In genomic region chr15:72306211-72306785, GRCh38 we compare ENCODE assay signal across 8 cellular contexts. TPM values are rescaled to one million over a fixed set of nuclear protein-coding genes. Genes with fewer than 3 reads are reported as not detected.
A peak's percentile ranks its signal among the peaks of the same experiment; 100 is the strongest.
DNase-seq lines count a peak whose midpoint lies in the region; ATAC-seq and TF ChIP-seq lines count a peak whose summit lies in the region.

No MANE protein-coding gene starts in this region.

- CTCF ChIA-PET in PC-3 (lab: Charles Lee), result no interaction called here

- no peaks in the 10 kb centered on the region for H3K9me2 ChIP-seq in PC-3 (replicated peaks; ENCODE audit: low read length)

- H3K4me1 ChIP-seq in PC-3 (ENCODE audit: insufficient read depth, low read length), result no peaks in the 10 kb centered on the region
- H3K4me1 ChIP-seq in right atrium auricular region, result no peaks in the 10 kb centered on the region

- H3K36me3 ChIP-seq in PC-3 (ENCODE audit: low read depth, low read length), result no peaks in the 10 kb centered on the region
- no peaks in the 10 kb centered on the region for H3K36me3 ChIP-seq in right atrium auricular region

- DNase-seq in HFFc6 (peak; percentile 20), OCI-M1 (lab: John Stamatoyannopoulos, UW) (peak; percentile 51), memory B cell (ENCODE audit: low spot score in 2 of 2) (peak in 1 of 2 donors; percentile 20), PC-3 (no peak), right atrium auricular region (ENCODE audit: low spot score) (no peak)
- peak; percentile 36 for DNase-seq in activated naive CD8-positive, alpha-beta T cell treated with anti-CD3 and anti-CD28 coated beads for 36 hours

- peaks cover 14% of the 10 kb centered on the region for H3K4me1 Mint-ChIP-seq in HFFc6 (ENCODE audit: low read depth)
- H3K4me1 Mint-ChIP-seq in activated naive CD8-positive, alpha-beta T cell treated with anti-CD3 and anti-CD28 coated beads for 36 hours, result peaks cover 3% of the 10 kb centered on the region
- H3K4me1 Mint-ChIP-seq in memory B cell, result peaks cover 4% of the 10 kb centered on the region

- no peak overlapping the region for H3K4me3 ChIP-seq in PC-3 (ENCODE audit: low read length)
- H3K4me3 ChIP-seq in right atrium auricular region, result no peak overlapping the region

- no peak overlapping the region for H3K9ac ChIP-seq in PC-3 (ENCODE audit: low read length)

- ATAC-seq in memory B cell (ENCODE audit: low read depth), result peak; percentile 86
- ATAC-seq in PC-3, result no peak
- no peak for ATAC-seq in GM19455 (IDR thresholded peaks at IDR 0.05; ENCODE audit: unreplicated experiment)
- no peak for ATAC-seq in GM19351 (IDR thresholded peaks at IDR 0.05; ENCODE audit: unreplicated experiment)

- H3K27ac Mint-ChIP-seq in HFFc6 (no peak overlapping the region), memory B cell (peak overlapping the region; percentile 25)
- H3K27ac Mint-ChIP-seq in activated naive CD8-positive, alpha-beta T cell treated with anti-CD3 and anti-CD28 coated beads for 36 hours, result peak overlapping the region; percentile 0

- no peaks in the 10 kb centered on the region for H3K9me3 ChIP-seq in PC-3 (ENCODE audit: low read length)
- H3K9me3 ChIP-seq in right atrium auricular region, result no peaks in the 10 kb centered on the region

- no peaks in the 10 kb centered on the region for H3K27me3 ChIP-seq in PC-3 (ENCODE audit: low read length)
- H3K27me3 ChIP-seq in right atrium auricular region, result no peaks in the 10 kb centered on the region

- H3K27ac ChIP-seq in PC-3 (ENCODE audit: low read length) (no peak overlapping the region), right atrium auricular region (no peak overlapping the region)

- H3K27me3 Mint-ChIP-seq in HFFc6 (ENCODE audit: insufficient read depth), result peaks cover 14% of the 10 kb centered on the region
- no peaks in the 10 kb centered on the region for H3K27me3 Mint-ChIP-seq in activated naive CD8-positive, alpha-beta T cell treated with anti-CD3 and anti-CD28 coated beads for 36 hours
- no peaks in the 10 kb centered on the region for H3K27me3 Mint-ChIP-seq in memory B cell

- H2AFZ ChIP-seq in PC-3 (ENCODE audit: low read length), result no peak overlapping the region

- no peaks in the 10 kb centered on the region for H3K79me2 ChIP-seq in PC-3 (ENCODE audit: low read length)

- no peak overlapping the region for H3K4me2 ChIP-seq in PC-3 (ENCODE audit: low read length)

- POLR2A ChIA-PET in PC-3 (lab: Charles Lee; ENCODE audit: unreplicated experiment), result no interaction called here

- no peak overlapping the region for H3K4me3 Mint-ChIP-seq in HFFc6
- H3K4me3 Mint-ChIP-seq in activated naive CD8-positive, alpha-beta T cell treated with anti-CD3 and anti-CD28 coated beads for 36 hours, result no peak overlapping the region
- H3K4me3 Mint-ChIP-seq in memory B cell, result no peak overlapping the region

- no TSS peak for BruUV-seq in PC-3 (replicated peaks; lab: Mats Ljungman, UMichigan)

- TF ChIP-seq CTCF in HFFc6 (IDR thresholded peaks at IDR 0.05) (no peak), PC-3 (conservative IDR thresholded peaks at IDR 0.05; ENCODE audit: low read depth, low read length) (no peak), right atrium auricular region (IDR thresholded peaks at IDR 0.05) (no peak)

- H4K20me1 ChIP-seq in PC-3 (ENCODE audit: low read length), result no peaks in the 10 kb centered on the region

- H3K36me3 Mint-ChIP-seq in HFFc6 (ENCODE audit: low read depth) (no peaks in the 10 kb centered on the region), memory B cell (peaks cover 5% of the 10 kb centered on the region)
- H3K36me3 Mint-ChIP-seq in activated naive CD8-positive, alpha-beta T cell treated with anti-CD3 and anti-CD28 coated beads for 36 hours, result peaks cover 2% of the 10 kb centered on the region

- intact Hi-C loops in PC-3 (cut with micrococcal nuclease), result no loop called here

- H3F3A ChIP-seq in PC-3 (ENCODE audit: low read length, unreplicated experiment), result no peaks in the 10 kb centered on the region

- no peaks in the 10 kb centered on the region for H3K9me3 Mint-ChIP-seq in HFFc6
- H3K9me3 Mint-ChIP-seq in activated naive CD8-positive, alpha-beta T cell treated with anti-CD3 and anti-CD28 coated beads for 36 hours, result no peaks in the 10 kb centered on the region
- H3K9me3 Mint-ChIP-seq in memory B cell, result no peaks in the 10 kb centered on the region

RNA-seq across cellular contexts. Expression of gene CELF6, which starts 13.7 kb away (rescaled TPM):
- total RNA-seq in HFFc6 (2021; fragmentation: NEBNext Ultra II Directional; extraction: Animal tissue kit (Norgen Biotek cat#: 25700)), result under 1 TPM in 4 of 6 experiments, not detected in 2; 0.11 to 0.14 (median 0.12) TPM
- under 1 TPM; 0.16 TPM for total RNA-seq in activated naive CD8-positive, alpha-beta T cell treated with anti-CD3 and anti-CD28 coated beads for 36 hours
- total RNA-seq in PC-3 (2014; rRNA removed) (not detected in 2 replicates), right atrium auricular region (under 1 TPM; 0.28 to 0.74 TPM)

RNA-seq across cellular contexts. Expression of gene PARP6, which starts 33.9 kb away (rescaled TPM):
- 10 to 100 TPM; 21.6 to 27.8 (median 24.6) TPM for total RNA-seq in HFFc6 (2021; fragmentation: NEBNext Ultra II Directional; extraction: Animal tissue kit (Norgen Biotek cat#: 25700))
- 10 to 100 TPM; 43.0 to 47.3 TPM for total RNA-seq in activated naive CD8-positive, alpha-beta T cell treated with anti-CD3 and anti-CD28 coated beads for 36 hours
- not detected in 2 replicates for total RNA-seq in PC-3 (2014; rRNA removed)
- total RNA-seq in right atrium auricular region, result 10 to 100 TPM; 29.9 to 44.1 TPM

Comparison
In these comparisons a context has a peak if more than half of its experiments do, and no peak if none do; other contexts are left out.
1. DNase-seq: peak in HFFc6 (single experiment), OCI-M1 (single experiment) and activated naive CD8-positive, alpha-beta T cell treated with anti-CD3 and anti-CD28 coated beads for 36 hours (single experiment); none in PC-3 (single experiment) and right atrium auricular region (single experiment).
2. RNA of gene PARP6, which starts 33.9 kb away (total RNA-seq): 43.0 to 47.3 TPM in activated naive CD8-positive, alpha-beta T cell treated with anti-CD3 and anti-CD28 coated beads for 36 hours, 29.9 to 44.1 TPM in right atrium auricular region and 21.6 to 27.8 TPM in HFFc6; not detected in PC-3; every median in the first group is over 10 times any median in the second.